Comparison of ENCODE assay signal across 8 cellular contexts in the genomic region with DNA sequence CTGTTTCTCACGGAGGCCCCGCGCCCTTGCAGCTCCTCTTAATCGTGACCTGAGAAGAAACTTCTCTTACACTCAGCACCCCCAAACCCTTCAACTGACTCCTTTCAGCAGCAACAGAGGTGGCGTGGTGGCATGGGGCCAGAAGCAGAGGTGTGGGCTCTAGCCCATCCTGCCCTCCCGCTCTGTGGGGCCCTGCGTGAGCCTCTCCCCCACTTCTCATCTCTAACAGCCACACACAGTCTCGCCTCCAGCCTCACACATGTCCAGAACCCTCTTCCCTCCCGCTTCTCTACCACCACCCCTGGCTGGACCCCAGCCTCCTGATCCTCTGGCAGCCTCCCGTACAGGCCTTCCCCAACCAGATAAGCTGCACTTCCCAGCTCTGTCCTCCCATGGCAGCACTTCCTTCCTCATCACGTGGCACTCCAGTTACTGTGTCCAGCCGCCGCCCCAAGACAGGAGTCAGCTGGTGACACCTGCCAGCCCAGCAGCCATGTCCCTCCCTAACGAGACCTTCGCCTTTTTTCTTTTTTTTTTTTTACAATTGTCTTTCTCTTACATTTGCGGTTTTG. TPM values are rescaled to one million over a fixed set of nuclear protein-coding genes. Genes with fewer than 3 reads are reported as not detected.
DNase-seq lines count a peak whose midpoint lies in the region; ATAC-seq, FAIRE-seq and TF ChIP-seq lines count a peak whose summit lies in the region.

No MANE protein-coding gene starts in this region.

- TF ChIP-seq CTCF in WERI-Rb-1 (IDR thresholded peaks at IDR 0.05; ENCODE audit: low read depth, low read length) (0 out of 2 replicates have a peak, but pooled peaks have one; percentile 3), gastroesophageal sphincter (IDR thresholded peaks at IDR 0.05) (no peak)

- WGBS in gastroesophageal sphincter (ENCODE audit: low coverage in 1 of 2), 2 donors: 55 to 81% methylated on average over 10 to 12 of the region's 16 CpGs

- H3K4me3 ChIP-seq in WERI-Rb-1 (ENCODE audit: low read depth, low read length): no peak overlapping the region
- no peak overlapping the region for H3K4me3 ChIP-seq in gastroesophageal sphincter

- no peak for TF ChIP-seq EP300 in gastroesophageal sphincter (IDR thresholded peaks at IDR 0.05)

- H3K4me1 ChIP-seq in gastroesophageal sphincter: peaks cover 0 to 87% (median 29%) of the 10 kb centered on the region in 3 donors

- FAIRE-seq in GM12891 (lab: Jason Lieb, UNC): peak; percentile 56

- H3K9me3 ChIP-seq in WERI-Rb-1 (ENCODE audit: severe bottlenecking) (no peaks in the 10 kb centered on the region), gastroesophageal sphincter (no peaks in the 10 kb centered on the region)

- H3K27ac ChIP-seq in WERI-Rb-1 (no peak overlapping the region), gastroesophageal sphincter (peak overlapping the region in 3 of 4 donors; percentile 64 to 74 (median 70))

- TF ChIP-seq POLR2A in GM12891 (IDR thresholded peaks at IDR 0.05; ENCODE audit: low read depth, low read length): no peak
- no peak for TF ChIP-seq POLR2A in gastroesophageal sphincter (IDR thresholded peaks at IDR 0.05)

- H3K27me3 ChIP-seq in WERI-Rb-1 (ENCODE audit: insufficient read depth, low read depth, severe bottlenecking) (no peaks in the 10 kb centered on the region), gastroesophageal sphincter (no peaks in the 10 kb centered on the region)

- H3K36me3 ChIP-seq in WERI-Rb-1 (no peaks in the 10 kb centered on the region; the same call in 1 of the 2 replicates), gastroesophageal sphincter (peaks cover 0 to 14% of the 10 kb centered on the region in 2 donors)

- DNase-seq in GM12891 (ENCODE audit: insufficient read length, low spot score) (no peak), WERI-Rb-1 (no peak), NCI-H2081 (lab: John Stamatoyannopoulos, UW) (no peak), amygdala (lab: John Stamatoyannopoulos, UW) (no peak), NCI-H187 treated with DMSO at 0.1 percent for 48 hours (lab: John Stamatoyannopoulos, UW) (no peak)
- peak; percentile 44 for DNase-seq in stimulated activated CD8-positive, alpha-beta memory T cell treated with anti-CD3 and anti-CD28 coated beads, Interleukin-2, amount 100 ng/mL, for 48 hours (ENCODE audit: low read depth in 2 of 2)

- ATAC-seq in HG02798 (IDR thresholded peaks at IDR 0.05; ENCODE audit: poor library complexity, unreplicated experiment) (peak; percentile 18), gastroesophageal sphincter (no peak)

TF ChIP-seq in GM12891, 5 proteins besides CTCF, POLR2A, EP300 and RAD21:
- no peak for TF ChIP-seq SPI1 (IDR thresholded peaks at IDR 0.05; ENCODE audit: low read depth, low read length)

RNA-seq across cellular contexts. Expression of gene NSMCE1, which starts 30.5 kb away (rescaled TPM):
- polyA plus RNA-seq in GM12891 (2012; ENCODE audit: low read depth, missing spikeins): 81.9 TPM
- 10 to 100 TPM; 48.4 to 66.0 (median 63.3) TPM for total RNA-seq in gastroesophageal sphincter

RNA-seq across cellular contexts. Expression of gene KDM8, which starts 34.8 kb away (rescaled TPM):
- 1.9 TPM for polyA plus RNA-seq in GM12891 (2012; ENCODE audit: low read depth, missing spikeins)
- total RNA-seq in gastroesophageal sphincter: 10 to 100 TPM in 1 of 4 donors, 1 to 10 TPM in 3; 1.9 to 12.0 (median 4.0) TPM

Comparison
In these comparisons a context has a peak if more than half of its experiments do, and no peak if none do; other contexts are left out.
1. DNase-seq: peak in stimulated activated CD8-positive, alpha-beta memory T cell treated with anti-CD3 and anti-CD28 coated beads, Interleukin-2, amount 100 ng/mL, for 48 hours (2 of 2); none in GM12891 (single experiment), WERI-Rb-1 (single experiment), NCI-H2081 (0 of 2), amygdala (0 of 56) and NCI-H187 treated with DMSO at 0.1 percent for 48 hours (single experiment).